In the genomic region with DNA sequence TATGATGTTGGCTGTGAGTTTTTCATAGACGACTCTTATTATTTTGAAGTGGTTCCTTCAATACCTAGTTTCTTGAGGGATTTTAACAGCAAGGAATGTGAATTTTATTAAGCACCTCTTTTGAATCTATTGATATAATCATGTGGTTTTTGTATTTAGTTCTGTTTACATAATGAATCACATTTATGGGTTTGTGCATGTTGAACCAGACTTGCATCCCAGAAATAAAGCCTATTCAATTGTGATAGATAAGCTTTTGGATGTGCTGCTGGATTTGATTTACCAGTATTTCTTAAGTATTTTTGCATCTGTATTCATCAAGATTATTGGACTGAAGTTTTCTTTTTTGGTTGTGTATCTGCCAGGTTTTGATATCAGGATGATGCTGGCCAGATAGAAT, we compare ENCODE assay signal across 28 cellular contexts.
"Had no signal": no experiment of that assay in that cellular context is flagged by ENCODE, and none has a peak within 500 bp of the region (broad histone marks: within the 10 kb centered on the region; RNA-seq: fewer than 3 reads in every experiment).

No MANE protein-coding gene starts in this region.

- DNase-seq: occipital lobe; ovary; posterior cingulate gyrus; psoas muscle; right cardiac atrium; right lobe of liver; sigmoid colon; small intestine; stimulated activated CD4-positive, alpha-beta T cell treated with anti-CD3 and anti-CD28 coated beads, Interleukin-15, amount 100 ng/mL, for 24 hours; stimulated activated CD4-positive, alpha-beta T cell treated with anti-CD3 and anti-CD28 coated beads, Interleukin-2, amount 100 ng/mL, for 24 hours; stimulated activated CD4-positive, alpha-beta T cell treated with anti-CD3 and anti-CD28 coated beads, Interleukin-2, amount 100 ng/mL, for 48 hours; stimulated activated CD4-positive, alpha-beta T cell treated with anti-CD3 and anti-CD28 coated beads, Interleukin-4, amount 100 ng/mL, for 24 hours; stimulated activated naive B cell treated with anti-CD40 and anti-IgM and Interleukin-4, amounts not matched to agents 10 μg/mL and 1 μg/mL and 100 μg/mL, for 72 hours; stimulated activated naive CD4-positive, alpha-beta T cell treated with Interleukin-2 at 50 U/mL for 16 hours; stomach; thyroid gland; trophoblast cell; upper lobe of left lung had no signal

- ATAC-seq: psoas muscle; right cardiac atrium; right lobe of liver; stimulated activated effector memory CD8-positive, alpha-beta T cell treated with anti-CD3 and anti-CD28 coated beads, Interleukin-12 subunit alpha, Interleukin-12 subunit beta, amount 100 ng/mL, for 72 hours; stimulated activated naive B cell treated with anti-CD40 and anti-IgM and Interleukin-4, amounts not matched to agents 10 μg/mL and 1 μg/mL and 100 μg/mL, for 72 hours had no signal

- H3K4me3 ChIP-seq: neural progenitor cell, ovary, psoas muscle, right lobe of liver, sigmoid colon, stomach, thoracic aorta, thyroid gland, tibial nerve, upper lobe of left lung, vagina had no signal

- H3K4me3 Mint-ChIP-seq: nephron; neural progenitor cell; stimulated activated effector memory CD8-positive, alpha-beta T cell treated with anti-CD3 and anti-CD28 coated beads, Interleukin-12 subunit alpha, Interleukin-12 subunit beta, amount 100 ng/mL, for 72 hours; stimulated activated naive B cell treated with anti-CD40 and anti-IgM and Interleukin-4, amounts not matched to agents 10 μg/mL and 1 μg/mL and 100 μg/mL, for 72 hours; stimulated activated naive CD8-positive, alpha-beta T cell treated with anti-CD3 and anti-CD28 coated beads, Interleukin-15, Interleukin-2, amounts not matched to agents 100 ng/mL and 50 ng/mL, for 24 hours had no signal

- H3K36me3 ChIP-seq: neural progenitor cell, ovary, right lobe of liver, sigmoid colon, stomach, thoracic aorta, thyroid gland, tibial nerve, upper lobe of left lung, vagina had no signal

- H3K36me3 Mint-ChIP-seq: neural progenitor cell; stimulated activated effector memory CD8-positive, alpha-beta T cell treated with anti-CD3 and anti-CD28 coated beads, Interleukin-12 subunit alpha, Interleukin-12 subunit beta, amount 100 ng/mL, for 72 hours; stimulated activated naive B cell treated with anti-CD40 and anti-IgM and Interleukin-4, amounts not matched to agents 10 μg/mL and 1 μg/mL and 100 μg/mL, for 72 hours had no signal

- H3K9ac ChIP-seq: neural progenitor cell, parathyroid adenoma had no signal

- H3K4me1 ChIP-seq: neural progenitor cell, parathyroid adenoma, psoas muscle, right lobe of liver, sigmoid colon, stomach, thyroid gland, tibial nerve, upper lobe of left lung, vagina had no signal

- H3K27ac Mint-ChIP-seq: nephron; neural progenitor cell; progenitor cell of endocrine pancreas; stimulated activated effector memory CD8-positive, alpha-beta T cell treated with anti-CD3 and anti-CD28 coated beads, Interleukin-12 subunit alpha, Interleukin-12 subunit beta, amount 100 ng/mL, for 72 hours; stimulated activated naive B cell treated with anti-CD40 and anti-IgM and Interleukin-4, amounts not matched to agents 10 μg/mL and 1 μg/mL and 100 μg/mL, for 72 hours; stimulated activated naive CD8-positive, alpha-beta T cell treated with anti-CD3 and anti-CD28 coated beads, Interleukin-15, Interleukin-2, amounts not matched to agents 100 ng/mL and 50 ng/mL, for 24 hours had no signal

- H3K27me3 Mint-ChIP-seq: progenitor cell of endocrine pancreas had no signal

- H3K9me3 Mint-ChIP-seq: neural progenitor cell; stimulated activated naive CD8-positive, alpha-beta T cell treated with anti-CD3 and anti-CD28 coated beads, Interleukin-15, Interleukin-2, amounts not matched to agents 100 ng/mL and 50 ng/mL, for 24 hours had no signal

- FAIRE-seq: small intestine, urothelium cell line had no signal

- H3K27me3 ChIP-seq: neural progenitor cell, ovary, right lobe of liver, sigmoid colon, stomach, thyroid gland, tibial nerve, upper lobe of left lung, vagina had no signal

- H3K4me1 Mint-ChIP-seq: nephron; neural progenitor cell; stimulated activated effector memory CD8-positive, alpha-beta T cell treated with anti-CD3 and anti-CD28 coated beads, Interleukin-12 subunit alpha, Interleukin-12 subunit beta, amount 100 ng/mL, for 72 hours had no signal

- H3K27ac ChIP-seq: neural progenitor cell, ovary, parathyroid adenoma, psoas muscle, right lobe of liver, sigmoid colon, stomach, thoracic aorta, thyroid gland, tibial nerve, upper lobe of left lung, vagina had no signal

- H2AFZ ChIP-seq: neural progenitor cell, parathyroid adenoma had no signal

- H3K4me2 ChIP-seq: neural progenitor cell had no signal

- H3K79me2 ChIP-seq: parathyroid adenoma had no signal

- H3K9me3 ChIP-seq: ovary, right lobe of liver, sigmoid colon, thoracic aorta, thyroid gland, upper lobe of left lung, vagina had no signal
